In genomic region chr1:213883618-213884017, GRCh38 we compare ENCODE assay signal across 13 cellular contexts.
"Had no signal": no experiment of that assay in that cellular context is flagged by ENCODE, and none has a peak within 500 bp of the region (broad histone marks: within the 10 kb centered on the region; RNA-seq: fewer than 3 reads in every experiment).

No MANE protein-coding gene starts in this region.

- H3K36me3 ChIP-seq: esophagus squamous epithelium, neural progenitor cell, thyroid gland, WERI-Rb-1 had no signal

- H3K4me1 ChIP-seq: esophagus squamous epithelium, neural progenitor cell, thyroid gland had no signal

- ATAC-seq: mucosa of descending colon had no signal

- H3K4me3 ChIP-seq: esophagus squamous epithelium, mucosa of descending colon, neural progenitor cell, thyroid gland had no signal

- H3K9me3 ChIP-seq: esophagus squamous epithelium, mucosa of descending colon, thyroid gland had no signal

- H3K27me3 ChIP-seq: neural progenitor cell, thyroid gland had no signal

- DNase-seq: activated CD4-positive, alpha-beta T cell treated with anti-CD3 and anti-CD28 coated beads for 1 hour; activated gamma-delta T cell treated with Interleukin-2 at 50 U/mL for 16 hours; activated naive CD8-positive, alpha-beta T cell treated with anti-CD3 and anti-CD28 coated beads for 36 hours; amniotic stem cell; effector memory CD4-positive, alpha-beta T cell; esophagus squamous epithelium; mesenchymal stem cell; mucosa of descending colon; naive B cell; thyroid gland; WERI-Rb-1 had no signal

- H3K9ac ChIP-seq: neural progenitor cell had no signal

- H3K4me2 ChIP-seq: neural progenitor cell had no signal

- FAIRE-seq: endothelial cell of umbilical vein had no signal

- H3K27ac ChIP-seq: esophagus squamous epithelium, neural progenitor cell, thyroid gland, WERI-Rb-1 had no signal
